22 cellular contexts compared by ENCODE assay signal in genomic region chr2:127706215-127706990, GRCh38. TPM values are rescaled to one million over a fixed set of nuclear protein-coding genes. Genes with fewer than 3 reads are reported as not detected.
DNase-seq lines count a peak whose midpoint lies in the region; ATAC-seq and TF ChIP-seq lines count a peak whose summit lies in the region.
"Had no signal": no experiment of that assay in that cellular context is flagged by ENCODE, and none has a peak within 500 bp of the region (broad histone marks: within the 10 kb centered on the region; RNA-seq: fewer than 3 reads in every experiment).

No MANE protein-coding gene starts in this region.

- no peak overlapping the region for H3K4me3 Mint-ChIP-seq in activated CD4-positive, alpha-beta memory T cell treated with anti-CD3 and anti-CD28 coated beads for 36 hours
- H3K4me3 Mint-ChIP-seq in activated CD8-positive, alpha-beta memory T cell treated with anti-CD3 and anti-CD28 coated beads, Interleukin-2, amount 10 ng/mL, durations not matched to agents 7 days and 5 days, result no peak overlapping the region
- H3K4me3 Mint-ChIP-seq: activated T-cell treated with anti-CD3 and anti-CD28 coated beads, Interleukin-2, amount 50 U/mL, for 4 hours had no signal

- H3K4me1 ChIP-seq in left ventricle myocardium inferior, result peaks cover 78% of the 10 kb centered on the region
- peaks cover 0 to 45% of the 10 kb centered on the region in 2 donors for H3K4me1 ChIP-seq in right atrium auricular region
- peaks cover 21 to 37% of the 10 kb centered on the region in 2 donors for H3K4me1 ChIP-seq in left lung
- H3K4me1 ChIP-seq in upper lobe of left lung, result peaks cover 30 to 52% (median 47%) of the 10 kb centered on the region in 4 donors

- peaks cover 37% of the 10 kb centered on the region for H3K36me3 Mint-ChIP-seq in activated CD4-positive, alpha-beta memory T cell treated with anti-CD3 and anti-CD28 coated beads for 36 hours
- peaks cover 38% of the 10 kb centered on the region for H3K36me3 Mint-ChIP-seq in activated CD8-positive, alpha-beta memory T cell treated with anti-CD3 and anti-CD28 coated beads, Interleukin-2, amount 10 ng/mL, durations not matched to agents 7 days and 5 days

- no peak for TF ChIP-seq EP300 in upper lobe of left lung (IDR thresholded peaks at IDR 0.05)

- peaks cover 47% of the 10 kb centered on the region for H3K36me3 ChIP-seq in left ventricle myocardium inferior
- peaks cover 40% of the 10 kb centered on the region for H3K36me3 ChIP-seq in right atrium auricular region
- H3K36me3 ChIP-seq in left lung, result peaks cover 0 to 59% of the 10 kb centered on the region in 2 donors
- peaks cover 9 to 48% (median 23%) of the 10 kb centered on the region in 4 donors for H3K36me3 ChIP-seq in upper lobe of left lung

- TF ChIP-seq CTCF in left ventricle myocardium inferior (IDR thresholded peaks at IDR 0.05; ENCODE audit: borderline replicate concordance) (no peak), right atrium auricular region (IDR thresholded peaks at IDR 0.05) (no peak), left lung (IDR thresholded peaks at IDR 0.05) (no peak), upper lobe of left lung (IDR thresholded peaks at IDR 0.05) (no peak)

- H3K27me3 ChIP-seq in left ventricle myocardium inferior (ENCODE audit: low read depth), result no peaks in the 10 kb centered on the region
- no peaks in the 10 kb centered on the region for H3K27me3 ChIP-seq in right atrium auricular region
- no peaks in the 10 kb centered on the region for H3K27me3 ChIP-seq in left lung
- no peaks in the 10 kb centered on the region for H3K27me3 ChIP-seq in upper lobe of left lung
- H3K27me3 ChIP-seq: adrenal gland, SJSA1 had no signal

- no peaks in the 10 kb centered on the region for H3K27me3 Mint-ChIP-seq in activated CD4-positive, alpha-beta memory T cell treated with anti-CD3 and anti-CD28 coated beads for 36 hours
- no peaks in the 10 kb centered on the region for H3K27me3 Mint-ChIP-seq in activated CD8-positive, alpha-beta memory T cell treated with anti-CD3 and anti-CD28 coated beads, Interleukin-2, amount 10 ng/mL, durations not matched to agents 7 days and 5 days

- intact Hi-C loops in left ventricle myocardium inferior (cut with micrococcal nuclease), result no loop called here
- intact Hi-C loops in activated CD4-positive, alpha-beta memory T cell treated with anti-CD3 and anti-CD28 coated beads for 36 hours (cut with micrococcal nuclease), result no loop called here
- intact Hi-C loops in left lung (cut with DNase I), result no loop called here

- POLR2A ChIA-PET in activated CD4-positive, alpha-beta memory T cell treated with anti-CD3 and anti-CD28 coated beads for 36 hours (lab: Charles Lee), result interaction anchor here (0.7 kb wide), 1 partner anchor 101 kb away, joined by 3 read pairs; no protein-coding TSS in a partner anchor

- CTCF ChIA-PET in activated CD4-positive, alpha-beta memory T cell treated with anti-CD3 and anti-CD28 coated beads for 36 hours (lab: Charles Lee), result no interaction called here
- CTCF ChIA-PET in activated CD8-positive, alpha-beta memory T cell treated with anti-CD3 and anti-CD28 coated beads, Interleukin-2, amount 10 ng/mL, durations not matched to agents 7 days and 5 days (lab: Charles Lee), result no interaction called here

- peak overlapping the region; percentile 58 for H3K27ac Mint-ChIP-seq in activated CD4-positive, alpha-beta memory T cell treated with anti-CD3 and anti-CD28 coated beads for 36 hours
- no peak overlapping the region for H3K27ac Mint-ChIP-seq in activated CD8-positive, alpha-beta memory T cell treated with anti-CD3 and anti-CD28 coated beads, Interleukin-2, amount 10 ng/mL, durations not matched to agents 7 days and 5 days

- DNase-seq in left ventricle myocardium inferior (no peak), right atrium auricular region (ENCODE audit: low spot score) (no peak), left lung (no peak), upper lobe of left lung (no peak), HuH-7.5 (ENCODE audit: low spot score) (no peak)
- no peak for DNase-seq in activated CD4-positive, alpha-beta memory T cell treated with anti-CD3 and anti-CD28 coated beads for 36 hours
- DNase-seq in activated CD8-positive, alpha-beta memory T cell treated with anti-CD3 and anti-CD28 coated beads, Interleukin-2, amount 10 ng/mL, durations not matched to agents 7 days and 5 days, result no peak
- DNase-seq: activated T-cell treated with anti-CD3 and anti-CD28 coated beads, Interleukin-2, amount 50 U/mL, for 4 hours; adrenal gland; central memory CD4-positive, alpha-beta T cell; COR-L47; effector CD8-positive, alpha-beta T cell; EL; hippocampal formation; MV-4-11; NCI-H2029 treated with DMSO at 0.1 percent for 48 hours; NCI-H524 treated with DMSO at 0.1 percent for 48 hours; nucleus accumbens; T-helper 9 cell had no signal

- no peaks in the 10 kb centered on the region for H3K9me3 ChIP-seq in left ventricle myocardium inferior (replicated peaks)
- no peaks in the 10 kb centered on the region for H3K9me3 ChIP-seq in right atrium auricular region
- no peaks in the 10 kb centered on the region for H3K9me3 ChIP-seq in left lung
- no peaks in the 10 kb centered on the region for H3K9me3 ChIP-seq in upper lobe of left lung
- H3K9me3 ChIP-seq: adrenal gland had no signal

- H3K9me3 Mint-ChIP-seq in activated CD4-positive, alpha-beta memory T cell treated with anti-CD3 and anti-CD28 coated beads for 36 hours, result no peaks in the 10 kb centered on the region
- no peaks in the 10 kb centered on the region for H3K9me3 Mint-ChIP-seq in activated CD8-positive, alpha-beta memory T cell treated with anti-CD3 and anti-CD28 coated beads, Interleukin-2, amount 10 ng/mL, durations not matched to agents 7 days and 5 days (ENCODE audit: low read depth)
- H3K9me3 Mint-ChIP-seq: activated T-cell treated with anti-CD3 and anti-CD28 coated beads, Interleukin-2, amount 50 U/mL, for 4 hours had no signal

- H3K4me3 ChIP-seq in left ventricle myocardium inferior (no peak overlapping the region), right atrium auricular region (no peak overlapping the region), left lung (no peak overlapping the region), upper lobe of left lung (no peak overlapping the region)
- H3K4me3 ChIP-seq: adrenal gland, SJSA1 had no signal

- H3K4me1 Mint-ChIP-seq in activated CD4-positive, alpha-beta memory T cell treated with anti-CD3 and anti-CD28 coated beads for 36 hours (ENCODE audit: low read depth), result peaks cover 30% of the 10 kb centered on the region
- peaks cover 20% of the 10 kb centered on the region for H3K4me1 Mint-ChIP-seq in activated CD8-positive, alpha-beta memory T cell treated with anti-CD3 and anti-CD28 coated beads, Interleukin-2, amount 10 ng/mL, durations not matched to agents 7 days and 5 days

- peak overlapping the region; percentile 7 for H3K27ac ChIP-seq in left ventricle myocardium inferior (replicated peaks)
- H3K27ac ChIP-seq in right atrium auricular region, result peak overlapping the region in 1 of 2 donors; percentile 21
- peak overlapping the region; percentile 8 to 37 for H3K27ac ChIP-seq in left lung
- peak overlapping the region in 3 of 4 donors; percentile 35 to 62 (median 55) for H3K27ac ChIP-seq in upper lobe of left lung
- H3K27ac ChIP-seq: adrenal gland, SJSA1 had no signal

- WGBS in upper lobe of left lung, 2 donors, result 92 to 93% methylated on average over 11 to 14 of the region's 14 CpGs

- ATAC-seq in left lung, result no peak
- ATAC-seq in upper lobe of left lung (ENCODE audit: low FRiP score in 2 of 2), result no peak
- ATAC-seq in activated CD8-positive, alpha-beta memory T cell treated with anti-CD3 and anti-CD28 coated beads, Interleukin-2, amount 10 ng/mL, durations not matched to agents 7 days and 5 days, result no peak
- ATAC-seq in HG02852 (IDR thresholded peaks at IDR 0.05; ENCODE audit: unreplicated experiment), result no peak
- ATAC-seq: activated T-cell treated with anti-CD3 and anti-CD28 coated beads, Interleukin-2, amount 50 U/mL, for 4 hours; sciatic nerve had no signal

- no peak for TF ChIP-seq POLR2A in upper lobe of left lung (IDR thresholded peaks at IDR 0.05)

RNA-seq across cellular contexts. Expression of gene SFT2D3, which starts 5.1 kb away (rescaled TPM):
- 2.9 TPM for total RNA-seq in left ventricle myocardium inferior
- 1 to 10 TPM; 3.8 to 5.9 TPM for total RNA-seq in right atrium auricular region
- 1 to 10 TPM; 3.1 to 3.6 TPM for total RNA-seq in activated CD4-positive, alpha-beta memory T cell treated with anti-CD3 and anti-CD28 coated beads for 36 hours
- 1 to 10 TPM; 4.7 to 6.8 TPM for total RNA-seq in left lung
- total RNA-seq in upper lobe of left lung, result 10 to 100 TPM in 2 of 6 donors, 1 to 10 TPM in 4; 6.4 to 13.1 (median 9.1) TPM
- 1 to 10 TPM; 4.1 to 4.6 TPM for total RNA-seq in activated CD8-positive, alpha-beta memory T cell treated with anti-CD3 and anti-CD28 coated beads, Interleukin-2, amount 10 ng/mL, durations not matched to agents 7 days and 5 days

RNA-seq across cellular contexts. Expression of gene LIMS2, which starts 31.1 kb away (rescaled TPM):
- total RNA-seq in left ventricle myocardium inferior, result 173 TPM
- total RNA-seq in right atrium auricular region, result 10 to 100 TPM; 80.2 to 91.7 TPM
- 10 to 100 TPM; 12.3 to 13.1 TPM for total RNA-seq in activated CD4-positive, alpha-beta memory T cell treated with anti-CD3 and anti-CD28 coated beads for 36 hours
- 100 to 1,000 TPM in 1 of 2 donors, 10 to 100 TPM in 1; 50.5 to 122 TPM for total RNA-seq in left lung
- total RNA-seq in upper lobe of left lung, result 100 to 1,000 TPM in 4 of 6 donors, 10 to 100 TPM in 2; 33.6 to 169 (median 109) TPM
- total RNA-seq in activated CD8-positive, alpha-beta memory T cell treated with anti-CD3 and anti-CD28 coated beads, Interleukin-2, amount 10 ng/mL, durations not matched to agents 7 days and 5 days, result 10 to 100 TPM in 1 of 2 experiments, 1 to 10 TPM in 1; 4.5 to 11.4 TPM
